ENCODE assay signal across 1 cellular context in genomic region chr5:131796793-131797693, GRCh38.
A peak's percentile ranks its signal among the peaks of the same experiment; 100 is the strongest.
TF ChIP-seq lines count a peak whose summit lies in the region.

TSS of gene FNIP1 (minus strand) at chr5:131797017. CDS start at chr5:131796921, 96 bp downstream.

TF ChIP-seq in GM12878, 131 proteins besides CTCF, POLR2A, EP300 and RAD21 (continued from another document and continues in another):
- TF ChIP-seq E2F8 (IDR thresholded peaks at IDR 0.05; ENCODE audit: low read depth, partially characterized antibody) (no peak), ZBTB4 (CRISPR knock-in tag; IDR thresholded peaks at IDR 0.05) (no peak), TCF12 (IDR thresholded peaks at IDR 0.05; ENCODE audit: low read depth, low read length) (no peak), RAD51 (IDR thresholded peaks at IDR 0.05) (peak; percentile 97), MEF2A (IDR thresholded peaks at IDR 0.05; ENCODE audit: insufficient read depth, low read depth, low read length) (0 out of 2 replicates have a peak, but pooled peaks have one; percentile 49), BRCA1 (IDR thresholded peaks at IDR 0.05; ENCODE audit: low read depth, low read length) (no peak), ATF3 (IDR thresholded peaks at IDR 0.05; ENCODE audit: borderline replicate concordance, extremely low read depth, low read depth, low read length) (peak; percentile 86; the same call in 1 of the 2 replicates), SMARCA5 (IDR thresholded peaks at IDR 0.05) (no peak), MTA3 (IDR thresholded peaks at IDR 0.05; ENCODE audit: borderline replicate concordance, low read length) (no peak), ZZZ3 (IDR thresholded peaks at IDR 0.05; ENCODE audit: control insufficient read depth, insufficient read length, low read depth) (no peak), ETV6 (conservative IDR thresholded peaks at IDR 0.05 in 1 of 2, IDR thresholded peaks at IDR 0.05 in 1 of 2; ENCODE audit: borderline replicate concordance in 1 of 2, low read depth in 1 of 2) (no peak), EED (IDR thresholded peaks at IDR 0.05; ENCODE audit: low read depth) (no peak), NBN (IDR thresholded peaks at IDR 0.05) (peak; percentile 63; the same call in 1 of the 2 replicates), ATF7 (IDR thresholded peaks at IDR 0.05; ENCODE audit: low read depth) (no peak), BHLHE40 (IDR thresholded peaks at IDR 0.05; ENCODE audit: borderline replicate concordance in 1 of 2, low read depth in 2 of 2, low read length in 1 of 2) (peak; percentile 94 to 98), NKRF (conservative IDR thresholded peaks at IDR 0.05) (peak; percentile 71), JUND (IDR thresholded peaks at IDR 0.05; ENCODE audit: low read depth, low read length) (0 out of 2 replicates have a peak, but pooled peaks have one; percentile 46), WRNIP1 (IDR thresholded peaks at IDR 0.05; ENCODE audit: borderline replicate concordance, low read depth, low read length) (no peak), MLLT1 (IDR thresholded peaks at IDR 0.05) (peak; percentile 41; the same call in 1 of the 2 replicates), SMC3 (IDR thresholded peaks at IDR 0.05; ENCODE audit: borderline replicate concordance, low read length) (no peak), SPI1 (IDR thresholded peaks at IDR 0.05; ENCODE audit: borderline replicate concordance, insufficient read depth, low read depth, low read length) (no peak), EGR1 (IDR thresholded peaks at IDR 0.05; ENCODE audit: borderline replicate concordance in 1 of 2, low read depth in 2 of 2, low read length in 2 of 2) (peak; percentile 23 to 88), PML (IDR thresholded peaks at IDR 0.05; ENCODE audit: low read length) (peak; percentile 52; the same call in 1 of the 2 replicates), CBX5 (IDR thresholded peaks at IDR 0.05; ENCODE audit: low read depth) (no peak), CHD4 (IDR thresholded peaks at IDR 0.05) (no peak), IKZF1 (conservative IDR thresholded peaks at IDR 0.05) (peak; percentile 95), E2F4 (IDR thresholded peaks at IDR 0.05; ENCODE audit: low read depth, low read length) (peak; percentile 36; the same call in 1 of the 2 replicates), HDAC6 (IDR thresholded peaks at IDR 0.05; ENCODE audit: unreplicated experiment) (peak; percentile 27), ATF2 (IDR thresholded peaks at IDR 0.05; ENCODE audit: low read length) (no peak), ZNF622 (IDR thresholded peaks at IDR 0.05) (no peak), BCL3 (IDR thresholded peaks at IDR 0.05; ENCODE audit: borderline replicate concordance, insufficient read depth, low read depth, low read length, poor library complexity, severe bottlenecking) (peak; percentile 51), GATAD2B (conservative IDR thresholded peaks at IDR 0.05; ENCODE audit: low read depth) (peak; percentile 45), MYC (IDR thresholded peaks at IDR 0.05; ENCODE audit: insufficient read depth, insufficient read length, insufficient replicate concordance, low read length, severe bottlenecking) (no peak), MEF2B (IDR thresholded peaks at IDR 0.05; ENCODE audit: partially characterized antibody, poor library complexity, severe bottlenecking) (peak; percentile 55), MAX (IDR thresholded peaks at IDR 0.05; ENCODE audit: low read depth, low read length) (peak; percentile 95), CHD1 (IDR thresholded peaks at IDR 0.05; ENCODE audit: low read depth, low read length) (no peak), ZNF274 (IDR thresholded peaks at IDR 0.05; ENCODE audit: insufficient read depth, insufficient read length) (no peak), ZBED1 (IDR thresholded peaks at IDR 0.05; ENCODE audit: borderline replicate concordance) (no peak), DPF2 (IDR thresholded peaks at IDR 0.05) (peak; percentile 66), CHD2 (IDR thresholded peaks at IDR 0.05; ENCODE audit: borderline replicate concordance, low read depth, low read length) (peak; percentile 81), ZNF24 (IDR thresholded peaks at IDR 0.05) (no peak), TARDBP (IDR thresholded peaks at IDR 0.05; ENCODE audit: borderline replicate concordance) (peak; percentile 69; the same call in 1 of the 2 replicates), IRF5 (IDR thresholded peaks at IDR 0.05; ENCODE audit: borderline replicate concordance) (no peak), KDM1A (IDR thresholded peaks at IDR 0.05; ENCODE audit: borderline replicate concordance) (no peak), NR2C2 (IDR thresholded peaks at IDR 0.05; ENCODE audit: borderline replicate concordance, control insufficient read depth, insufficient read length, low read depth) (no peak), ZNF384 (IDR thresholded peaks at IDR 0.05; ENCODE audit: borderline replicate concordance, low read depth, low read length) (no peak), ZNF207 (IDR thresholded peaks at IDR 0.05; ENCODE audit: borderline replicate concordance) (peak; percentile 37; the same call in 1 of the 2 replicates), FOS (IDR thresholded peaks at IDR 0.05; ENCODE audit: borderline replicate concordance, extremely low read depth, insufficient read length) (no peak), BMI1 (IDR thresholded peaks at IDR 0.05; ENCODE audit: borderline replicate concordance) (no peak), TCF7 (IDR thresholded peaks at IDR 0.05; ENCODE audit: borderline replicate concordance) (no peak), USF1 (IDR thresholded peaks at IDR 0.05; ENCODE audit: borderline replicate concordance, extremely low read length, insufficient read depth, low read depth, low read length) (peak; percentile 98)
